ENCODE assay signal across 1 cellular context in genomic region chr6:26170181-26170580, GRCh38.
A peak's percentile ranks its signal among the peaks of the same experiment; 100 is the strongest.
TF ChIP-seq lines count a peak whose summit lies in the region.

No MANE protein-coding gene starts in this region.

TF ChIP-seq in HEK293, 187 proteins besides CTCF, POLR2A, EP300 and RAD21:
- TF ChIP-seq, protein P1, sequence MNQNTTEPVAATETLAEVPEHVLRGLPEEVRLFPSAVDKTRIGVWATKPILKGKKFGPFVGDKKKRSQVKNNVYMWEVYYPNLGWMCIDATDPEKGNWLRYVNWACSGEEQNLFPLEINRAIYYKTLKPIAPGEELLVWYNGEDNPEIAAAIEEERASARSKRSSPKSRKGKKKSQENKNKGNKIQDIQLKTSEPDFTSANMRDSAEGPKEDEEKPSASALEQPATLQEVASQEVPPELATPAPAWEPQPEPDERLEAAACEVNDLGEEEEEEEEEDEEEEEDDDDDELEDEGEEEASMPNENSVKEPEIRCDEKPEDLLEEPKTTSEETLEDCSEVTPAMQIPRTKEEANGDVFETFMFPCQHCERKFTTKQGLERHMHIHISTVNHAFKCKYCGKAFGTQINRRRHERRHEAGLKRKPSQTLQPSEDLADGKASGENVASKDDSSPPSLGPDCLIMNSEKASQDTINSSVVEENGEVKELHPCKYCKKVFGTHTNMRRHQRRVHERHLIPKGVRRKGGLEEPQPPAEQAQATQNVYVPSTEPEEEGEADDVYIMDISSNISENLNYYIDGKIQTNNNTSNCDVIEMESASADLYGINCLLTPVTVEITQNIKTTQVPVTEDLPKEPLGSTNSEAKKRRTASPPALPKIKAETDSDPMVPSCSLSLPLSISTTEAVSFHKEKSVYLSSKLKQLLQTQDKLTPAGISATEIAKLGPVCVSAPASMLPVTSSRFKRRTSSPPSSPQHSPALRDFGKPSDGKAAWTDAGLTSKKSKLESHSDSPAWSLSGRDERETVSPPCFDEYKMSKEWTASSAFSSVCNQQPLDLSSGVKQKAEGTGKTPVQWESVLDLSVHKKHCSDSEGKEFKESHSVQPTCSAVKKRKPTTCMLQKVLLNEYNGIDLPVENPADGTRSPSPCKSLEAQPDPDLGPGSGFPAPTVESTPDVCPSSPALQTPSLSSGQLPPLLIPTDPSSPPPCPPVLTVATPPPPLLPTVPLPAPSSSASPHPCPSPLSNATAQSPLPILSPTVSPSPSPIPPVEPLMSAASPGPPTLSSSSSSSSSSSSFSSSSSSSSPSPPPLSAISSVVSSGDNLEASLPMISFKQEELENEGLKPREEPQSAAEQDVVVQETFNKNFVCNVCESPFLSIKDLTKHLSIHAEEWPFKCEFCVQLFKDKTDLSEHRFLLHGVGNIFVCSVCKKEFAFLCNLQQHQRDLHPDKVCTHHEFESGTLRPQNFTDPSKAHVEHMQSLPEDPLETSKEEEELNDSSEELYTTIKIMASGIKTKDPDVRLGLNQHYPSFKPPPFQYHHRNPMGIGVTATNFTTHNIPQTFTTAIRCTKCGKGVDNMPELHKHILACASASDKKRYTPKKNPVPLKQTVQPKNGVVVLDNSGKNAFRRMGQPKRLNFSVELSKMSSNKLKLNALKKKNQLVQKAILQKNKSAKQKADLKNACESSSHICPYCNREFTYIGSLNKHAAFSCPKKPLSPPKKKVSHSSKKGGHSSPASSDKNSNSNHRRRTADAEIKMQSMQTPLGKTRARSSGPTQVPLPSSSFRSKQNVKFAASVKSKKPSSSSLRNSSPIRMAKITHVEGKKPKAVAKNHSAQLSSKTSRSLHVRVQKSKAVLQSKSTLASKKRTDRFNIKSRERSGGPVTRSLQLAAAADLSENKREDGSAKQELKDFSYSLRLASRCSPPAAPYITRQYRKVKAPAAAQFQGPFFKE (tag by site-specific recombination; IDR thresholded peaks at IDR 0.05; ENCODE audit: borderline replicate concordance): no peak
- TF ChIP-seq ZNF629 (tag by site-specific recombination; IDR thresholded peaks at IDR 0.05): 0 out of 2 replicates have a peak, but pooled peaks have one; percentile 51
- TF ChIP-seq ZNF837 (tag by site-specific recombination; IDR thresholded peaks at IDR 0.05): no peak
- TF ChIP-seq ZNF341 (tag by site-specific recombination; IDR thresholded peaks at IDR 0.05; ENCODE audit: low read depth): peak; percentile 63; the same call in 1 of the 2 replicates
- 0 out of 2 replicates have a peak, but pooled peaks have one; percentile 9 for TF ChIP-seq ZNF335 (tag by site-specific recombination; conservative IDR thresholded peaks at IDR 0.05)
- TF ChIP-seq, protein P2, sequence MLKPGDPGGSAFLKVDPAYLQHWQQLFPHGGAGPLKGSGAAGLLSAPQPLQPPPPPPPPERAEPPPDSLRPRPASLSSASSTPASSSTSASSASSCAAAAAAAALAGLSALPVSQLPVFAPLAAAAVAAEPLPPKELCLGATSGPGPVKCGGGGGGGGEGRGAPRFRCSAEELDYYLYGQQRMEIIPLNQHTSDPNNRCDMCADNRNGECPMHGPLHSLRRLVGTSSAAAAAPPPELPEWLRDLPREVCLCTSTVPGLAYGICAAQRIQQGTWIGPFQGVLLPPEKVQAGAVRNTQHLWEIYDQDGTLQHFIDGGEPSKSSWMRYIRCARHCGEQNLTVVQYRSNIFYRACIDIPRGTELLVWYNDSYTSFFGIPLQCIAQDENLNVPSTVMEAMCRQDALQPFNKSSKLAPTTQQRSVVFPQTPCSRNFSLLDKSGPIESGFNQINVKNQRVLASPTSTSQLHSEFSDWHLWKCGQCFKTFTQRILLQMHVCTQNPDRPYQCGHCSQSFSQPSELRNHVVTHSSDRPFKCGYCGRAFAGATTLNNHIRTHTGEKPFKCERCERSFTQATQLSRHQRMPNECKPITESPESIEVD (tag by site-specific recombination; IDR thresholded peaks at IDR 0.05): peak; percentile 45
- TF ChIP-seq ZNF366 (tag by site-specific recombination; conservative IDR thresholded peaks at IDR 0.05): 0 out of 2 replicates have a peak, but pooled peaks have one; percentile 23
- TF ChIP-seq WT1 (tag by site-specific recombination; IDR thresholded peaks at IDR 0.05): peak; percentile 79
- TF ChIP-seq ZBTB20 (tag by site-specific recombination; IDR thresholded peaks at IDR 0.05): no peak
- peak; percentile 49; the same call in 1 of the 2 replicates for TF ChIP-seq KLF10 (tag by site-specific recombination; IDR thresholded peaks at IDR 0.05)
- TF ChIP-seq TSHZ1 (tag by site-specific recombination; IDR thresholded peaks at IDR 0.05; ENCODE audit: borderline replicate concordance): peak; percentile 42; the same call in 1 of the 2 replicates
